In the genomic region with DNA sequence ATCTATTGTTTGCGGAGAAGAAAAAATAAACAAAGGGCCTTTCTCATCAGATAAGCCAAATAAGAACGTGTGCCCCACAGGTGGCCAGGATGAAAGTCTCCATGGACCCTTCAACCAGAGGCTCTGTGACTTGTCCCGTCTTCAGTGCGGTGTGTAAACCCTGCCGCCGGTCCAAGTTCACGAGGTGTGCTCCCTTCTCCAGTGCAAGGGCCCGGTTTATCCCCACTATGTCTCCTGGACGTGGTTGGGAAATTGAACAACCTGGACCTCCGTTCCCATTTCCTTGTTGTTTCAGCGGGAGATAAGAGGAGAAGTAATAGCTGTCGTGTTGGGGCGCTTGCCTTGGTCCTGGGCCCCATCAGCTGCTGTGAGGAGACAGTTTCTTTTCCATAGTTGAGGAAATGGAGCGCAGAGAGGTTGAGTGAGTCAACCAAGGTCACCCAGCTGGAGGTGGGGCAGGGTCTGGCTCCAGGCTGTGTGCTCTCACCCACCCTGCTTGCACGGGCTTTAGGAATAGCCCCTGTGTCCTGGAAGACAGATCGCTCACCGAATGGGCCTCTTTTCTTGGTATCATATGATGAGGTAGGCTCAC, we compare ENCODE assay signal across 18 cellular contexts.
DNase-seq lines count a peak whose midpoint lies in the region; TF ChIP-seq lines count a peak whose summit lies in the region.
"Had no signal": no experiment of that assay in that cellular context is flagged by ENCODE, and none has a peak within 500 bp of the region (broad histone marks: within the 10 kb centered on the region; RNA-seq: fewer than 3 reads in every experiment).

No MANE protein-coding gene starts in this region.

- peaks cover 13% of the 10 kb centered on the region for H3F3A ChIP-seq in neural cell (ENCODE audit: insufficient read depth, low read length, poor library complexity, severe bottlenecking)

- peak overlapping the region; percentile 43 for H3K9ac ChIP-seq in neural cell (ENCODE audit: low read length)

- TF ChIP-seq CTCF in coronary artery (IDR thresholded peaks at IDR 0.05) = no peak
- TF ChIP-seq CTCF in neural cell (IDR thresholded peaks at IDR 0.05; ENCODE audit: poor library complexity, severe bottlenecking) = no peak
- no peak for TF ChIP-seq CTCF in transverse colon (IDR thresholded peaks at IDR 0.05)

- in situ Hi-C loops in transverse colon (cut with MboI; ENCODE audit: low pct_ligation_motif_present in 1 of 4, low pct_unique_long_range_greater_than_20kb in 1 of 4, low sequenced_read_pairs in 3 of 4) (no loop called here), KBM-7 (cut with MboI; ENCODE audit: low pct_unique_long_range_greater_than_20kb, low sequenced_read_pairs) (no loop called here)

- 73 to 90% methylated on average over 2 to 17 of the region's 17 CpGs for WGBS in transverse colon (ENCODE audit: low coverage in 1 of 2), 2 donors

- H3K36me3 ChIP-seq in neural cell (ENCODE audit: insufficient read depth, low read length) (no peaks in the 10 kb centered on the region), transverse colon (no peaks in the 10 kb centered on the region)
- H3K36me3 ChIP-seq: gastrocnemius medialis had no signal

- H2AFZ ChIP-seq in neural cell (ENCODE audit: low read depth, low read length) = no peak overlapping the region

- H4K20me1 ChIP-seq in neural cell (ENCODE audit: insufficient read depth) = no peaks in the 10 kb centered on the region

- no peak for TF ChIP-seq POLR2A in transverse colon (IDR thresholded peaks at IDR 0.05)

- no peak for TF ChIP-seq RAD21 in neural cell (conservative IDR thresholded peaks at IDR 0.05)

- peak; percentile 39 for DNase-seq in activated effector memory CD4-positive, alpha-beta T cell treated with anti-CD3 and anti-CD28 coated beads, Interleukin-2, amount 50 U/mL, for 16 hours
- DNase-seq in activated effector memory CD4-positive, alpha-beta T cell treated with Interleukin-2 at 50 U/mL for 16 hours = no peak
- DNase-seq in coronary artery (ENCODE audit: low spot score) (peak; percentile 45), transverse colon (peak; percentile 1), cerebellum (ENCODE audit: low spot score) (no peak), KBM-7 (no peak), cortex of kidney (lab: John Stamatoyannopoulos, UW) (no peak)
- DNase-seq: activated CD4-positive, alpha-beta T cell treated with anti-CD3 and anti-CD28 coated beads for 48 hours; DMS53; effector memory CD8-positive, alpha-beta T cell; HFFc6; NCI-H146; NK-92 treated with Interleukin-12 subunit alpha and Interleukin-12 subunit beta, amount 100 ng/mL, for 24 hours; T-helper 2 cell had no signal

- intact Hi-C loops in transverse colon (cut with DNase I; ENCODE audit: low total_unique reads) = no loop called here

- H3K27ac ChIP-seq in coronary artery = no peak overlapping the region
- peak overlapping the region; percentile 97 for H3K27ac ChIP-seq in neural cell (ENCODE audit: low read length)
- H3K27ac ChIP-seq in transverse colon = no peak overlapping the region
- H3K27ac ChIP-seq: gastrocnemius medialis, SK-N-MC had no signal

- H3K27me3 ChIP-seq in neural cell (ENCODE audit: insufficient read depth, low read depth, low read length) (no peaks in the 10 kb centered on the region), transverse colon (peaks cover 3% of the 10 kb centered on the region)
- H3K27me3 ChIP-seq: gastrocnemius medialis had no signal

- H3K4me1 ChIP-seq in transverse colon = peaks cover 0 to 3% (median 0%) of the 10 kb centered on the region in 4 donors
- H3K4me1 ChIP-seq: gastrocnemius medialis had no signal

- H3K9me3 ChIP-seq in neural cell (ENCODE audit: low read length) (no peaks in the 10 kb centered on the region), transverse colon (no peaks in the 10 kb centered on the region)
- H3K9me3 ChIP-seq: gastrocnemius medialis had no signal

- H3K9me2 ChIP-seq in neural cell (ENCODE audit: insufficient read depth, low read length) = no peaks in the 10 kb centered on the region

- no peak overlapping the region for H3K4me3 ChIP-seq in coronary artery
- H3K4me3 ChIP-seq in neural cell (ENCODE audit: low read length) = peak overlapping the region; percentile 31
- H3K4me3 ChIP-seq in transverse colon = no peak overlapping the region
- H3K4me3 ChIP-seq: gastrocnemius medialis, K562, SK-N-MC had no signal

- no peaks in the 10 kb centered on the region for H3K79me2 ChIP-seq in neural cell (replicated peaks; ENCODE audit: insufficient read depth, low read length)

- TF ChIP-seq EP300 in neural cell (conservative IDR thresholded peaks at IDR 0.05; ENCODE audit: poor library complexity, severe bottlenecking) (no peak), transverse colon (IDR thresholded peaks at IDR 0.05; ENCODE audit: low read depth) (no peak)

- no peak overlapping the region for H3K4me2 ChIP-seq in neural cell (ENCODE audit: low read length)

TF ChIP-seq in neural cell, 6 proteins besides CTCF, POLR2A, EP300 and RAD21:
- TF ChIP-seq EZH2 (IDR thresholded peaks at IDR 0.05; ENCODE audit: borderline replicate concordance, insufficient read depth, low read length, poor library complexity, severe bottlenecking) = no peak
- no peak for TF ChIP-seq TAF1 (IDR thresholded peaks at IDR 0.05; ENCODE audit: low read depth)
- TF ChIP-seq, protein P1, sequence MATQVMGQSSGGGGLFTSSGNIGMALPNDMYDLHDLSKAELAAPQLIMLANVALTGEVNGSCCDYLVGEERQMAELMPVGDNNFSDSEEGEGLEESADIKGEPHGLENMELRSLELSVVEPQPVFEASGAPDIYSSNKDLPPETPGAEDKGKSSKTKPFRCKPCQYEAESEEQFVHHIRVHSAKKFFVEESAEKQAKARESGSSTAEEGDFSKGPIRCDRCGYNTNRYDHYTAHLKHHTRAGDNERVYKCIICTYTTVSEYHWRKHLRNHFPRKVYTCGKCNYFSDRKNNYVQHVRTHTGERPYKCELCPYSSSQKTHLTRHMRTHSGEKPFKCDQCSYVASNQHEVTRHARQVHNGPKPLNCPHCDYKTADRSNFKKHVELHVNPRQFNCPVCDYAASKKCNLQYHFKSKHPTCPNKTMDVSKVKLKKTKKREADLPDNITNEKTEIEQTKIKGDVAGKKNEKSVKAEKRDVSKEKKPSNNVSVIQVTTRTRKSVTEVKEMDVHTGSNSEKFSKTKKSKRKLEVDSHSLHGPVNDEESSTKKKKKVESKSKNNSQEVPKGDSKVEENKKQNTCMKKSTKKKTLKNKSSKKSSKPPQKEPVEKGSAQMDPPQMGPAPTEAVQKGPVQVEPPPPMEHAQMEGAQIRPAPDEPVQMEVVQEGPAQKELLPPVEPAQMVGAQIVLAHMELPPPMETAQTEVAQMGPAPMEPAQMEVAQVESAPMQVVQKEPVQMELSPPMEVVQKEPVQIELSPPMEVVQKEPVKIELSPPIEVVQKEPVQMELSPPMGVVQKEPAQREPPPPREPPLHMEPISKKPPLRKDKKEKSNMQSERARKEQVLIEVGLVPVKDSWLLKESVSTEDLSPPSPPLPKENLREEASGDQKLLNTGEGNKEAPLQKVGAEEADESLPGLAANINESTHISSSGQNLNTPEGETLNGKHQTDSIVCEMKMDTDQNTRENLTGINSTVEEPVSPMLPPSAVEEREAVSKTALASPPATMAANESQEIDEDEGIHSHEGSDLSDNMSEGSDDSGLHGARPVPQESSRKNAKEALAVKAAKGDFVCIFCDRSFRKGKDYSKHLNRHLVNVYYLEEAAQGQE (IDR thresholded peaks at IDR 0.05; ENCODE audit: borderline replicate concordance) = no peak
- TF ChIP-seq POLR2AphosphoS5 (IDR thresholded peaks at IDR 0.05) = no peak
- no peak for TF ChIP-seq MXI1 (conservative IDR thresholded peaks at IDR 0.05; ENCODE audit: poor library complexity, severe bottlenecking)
- no peak for TF ChIP-seq SMC3 (conservative IDR thresholded peaks at IDR 0.05; ENCODE audit: poor library complexity)
TF ChIP-seq in neural cell: peak in this region for 0.

Comparison
In these comparisons a context has a peak if more than half of its experiments do, and no peak if none do; other contexts are left out.
1. DNase-seq: peak in activated effector memory CD4-positive, alpha-beta T cell treated with anti-CD3 and anti-CD28 coated beads, Interleukin-2, amount 50 U/mL, for 16 hours (single experiment), coronary artery (single experiment) and transverse colon (single experiment); none in activated effector memory CD4-positive, alpha-beta T cell treated with Interleukin-2 at 50 U/mL for 16 hours (single experiment), cerebellum (single experiment), KBM-7 (single experiment) and cortex of kidney (single experiment).